14 cellular contexts compared by ENCODE assay signal in the genomic region with DNA sequence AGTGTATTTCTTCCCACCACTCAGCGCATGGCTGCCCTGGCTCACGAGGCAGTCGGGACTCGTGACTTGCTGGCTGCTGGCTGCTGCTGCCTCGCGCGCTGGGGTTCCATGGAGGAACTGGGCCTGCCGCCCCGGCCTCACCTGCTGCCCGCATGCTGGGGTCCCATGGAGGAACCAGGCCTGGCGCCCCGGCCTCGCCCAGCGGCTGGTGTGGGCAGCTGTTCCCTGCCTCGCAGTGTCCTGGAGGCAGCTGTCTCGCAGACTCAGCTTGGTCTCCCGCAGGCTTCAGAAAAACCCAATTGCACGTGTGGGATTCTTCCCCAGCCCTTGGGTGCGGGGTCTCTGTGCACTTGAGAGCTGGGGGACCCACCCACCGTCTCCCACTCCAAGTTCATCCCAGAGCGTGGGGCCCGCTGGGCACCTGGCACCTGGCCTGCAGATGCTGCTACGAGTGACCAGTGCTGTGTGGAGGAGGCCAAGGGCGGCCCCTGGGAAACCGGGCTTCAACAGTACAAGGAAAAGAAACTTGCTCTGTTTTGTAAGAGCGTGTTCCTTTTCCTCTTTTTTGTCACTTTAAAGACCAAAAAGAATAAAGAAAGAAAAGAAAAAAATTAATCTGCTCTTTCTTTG. TPM values are rescaled to one million over a fixed set of nuclear protein-coding genes. Genes with fewer than 3 reads are reported as not detected.
DNase-seq lines count a peak whose midpoint lies in the region; ATAC-seq and TF ChIP-seq lines count a peak whose summit lies in the region.
"Had no signal": no experiment of that assay in that cellular context is flagged by ENCODE, and none has a peak within 500 bp of the region (broad histone marks: within the 10 kb centered on the region; RNA-seq: fewer than 3 reads in every experiment).

No MANE protein-coding gene starts in this region.

- peak overlapping the region; percentile 53 for H4K91ac ChIP-seq in neuronal stem cell (ENCODE audit: low read depth, low read length, poor library complexity)

- no peak overlapping the region for H2BK15ac ChIP-seq in neuronal stem cell (ENCODE audit: low read length)

- H3K27ac Mint-ChIP-seq in activated T-helper 17 cell treated with anti-CD3 and anti-CD28 coated beads, Interleukin-2, amount 50 U/mL, for 72 hours: no peak overlapping the region
- H3K27ac Mint-ChIP-seq: activated naive CD4-positive, alpha-beta T cell treated with anti-CD3 and anti-CD28 coated beads, Interleukin-2, amount 50 U/mL, for 24 hours had no signal

- H3K18ac ChIP-seq in neuronal stem cell (ENCODE audit: low read length): peak overlapping the region; percentile 78

- H2BK5ac ChIP-seq in neuronal stem cell (ENCODE audit: low read length): no peak overlapping the region

- no peak overlapping the region for H3K27ac ChIP-seq in right cardiac atrium (ENCODE audit: low read length)
- peak overlapping the region in 3 of 12 donors; percentile 61 to 94 (median 85) for H3K27ac ChIP-seq in heart left ventricle
- peak overlapping the region in 39 of 59 donors; percentile 1 to 78 (median 49) for H3K27ac ChIP-seq in dorsolateral prefrontal cortex
- H3K27ac ChIP-seq in neuronal stem cell (replicated peaks; ENCODE audit: low read length): no peak overlapping the region
- peak overlapping the region; percentile 62 for H3K27ac ChIP-seq in vagina
- H3K27ac ChIP-seq: GM23248 had no signal

- peak overlapping the region; percentile 53 for H2AK5ac ChIP-seq in neuronal stem cell (ENCODE audit: low read depth, low read length)

- peak overlapping the region; percentile 56 for H3K14ac ChIP-seq in neuronal stem cell (ENCODE audit: low read length)

- no peaks in the 10 kb centered on the region for H3K36me3 Mint-ChIP-seq in activated T-helper 17 cell treated with anti-CD3 and anti-CD28 coated beads, Interleukin-2, amount 50 U/mL, for 72 hours (ENCODE audit: low read depth)

- no peak overlapping the region for H2BK12ac ChIP-seq in neuronal stem cell (ENCODE audit: low read length)

- no peaks in the 10 kb centered on the region for H3K9me3 Mint-ChIP-seq in activated T-helper 17 cell treated with anti-CD3 and anti-CD28 coated beads, Interleukin-2, amount 50 U/mL, for 72 hours
- H3K9me3 Mint-ChIP-seq: activated naive CD4-positive, alpha-beta T cell treated with anti-CD3 and anti-CD28 coated beads, Interleukin-2, amount 50 U/mL, for 24 hours had no signal

- no peak overlapping the region for H4K8ac ChIP-seq in neuronal stem cell (ENCODE audit: low read depth, low read length)

- TF ChIP-seq CTCF in heart left ventricle (IDR thresholded peaks at IDR 0.05) (no peak), dorsolateral prefrontal cortex (IDR thresholded peaks at IDR 0.05 in 54 of 56, conservative IDR thresholded peaks at IDR 0.05 in 2 of 56; ENCODE audit: low read depth in 1 of 56, partially characterized antibody in 56 of 56) (no peak), vagina (IDR thresholded peaks at IDR 0.05) (no peak)

- peak overlapping the region; percentile 81 for H3K9ac ChIP-seq in neuronal stem cell (ENCODE audit: low read depth, low read length, poor library complexity)
- H3K9ac ChIP-seq: GM23248 had no signal

- intact Hi-C loops in right cardiac atrium (cut with DNase I): no loop called here
- intact Hi-C loops in heart left ventricle (cut with DNase I): no loop called here
- intact Hi-C loops in dorsolateral prefrontal cortex (cut with DNase I): no loop called here
- intact Hi-C loops in vagina (cut with DNase I): no loop called here

- peaks cover 8% of the 10 kb centered on the region for H3K4me1 ChIP-seq in right cardiac atrium (ENCODE audit: control insufficient read depth, insufficient read depth, low read length)
- H3K4me1 ChIP-seq in heart left ventricle: peaks cover 0 to 80% (median 51%) of the 10 kb centered on the region in 12 donors
- H3K4me1 ChIP-seq in neuronal stem cell (ENCODE audit: control insufficient read depth in 2 of 2, insufficient read depth in 1 of 2, low read depth in 1 of 2, low read length in 2 of 2): peaks cover 13 to 42% of the 10 kb centered on the region in 2 donors
- H3K4me1 ChIP-seq in vagina: peaks cover 70% of the 10 kb centered on the region

- no peak overlapping the region for H3K4me2 ChIP-seq in neuronal stem cell (ENCODE audit: insufficient read depth, low read length, poor library complexity, severe bottlenecking)

- no peaks in the 10 kb centered on the region for H3K27me3 Mint-ChIP-seq in activated T-helper 17 cell treated with anti-CD3 and anti-CD28 coated beads, Interleukin-2, amount 50 U/mL, for 72 hours
- H3K27me3 Mint-ChIP-seq: activated naive CD4-positive, alpha-beta T cell treated with anti-CD3 and anti-CD28 coated beads, Interleukin-2, amount 50 U/mL, for 24 hours had no signal

- no peak overlapping the region for H3K4me3 ChIP-seq in right cardiac atrium (ENCODE audit: low read length)
- no peak overlapping the region for H3K4me3 ChIP-seq in heart left ventricle
- no peak overlapping the region for H3K4me3 ChIP-seq in dorsolateral prefrontal cortex
- H3K4me3 ChIP-seq in neuronal stem cell (ENCODE audit: low read length in 2 of 2): no peak overlapping the region
- H3K4me3 ChIP-seq in vagina: no peak overlapping the region
- H3K4me3 ChIP-seq: GM23248 had no signal

- H3K9me3 ChIP-seq in right cardiac atrium (ENCODE audit: control insufficient read depth, low read length) (no peaks in the 10 kb centered on the region), heart left ventricle (no peaks in the 10 kb centered on the region), neuronal stem cell (replicated peaks in 1 of 2; ENCODE audit: control insufficient read depth in 2 of 2, insufficient read depth in 1 of 2, low read depth in 1 of 2, low read length in 2 of 2) (peaks cover 0 to 4% of the 10 kb centered on the region in 2 donors), vagina (no peaks in the 10 kb centered on the region)

- 86% methylated on average over 26 of the region's 26 CpGs for WGBS in right cardiac atrium
- WGBS in heart left ventricle, 4 donors: 85 to 93% (median 92%) methylated on average over 19 to 26 of the region's 26 CpGs
- no CpG with 5 or more reads among the region's 26 CpGs for WGBS in neuronal stem cell (ENCODE audit: extremely low coverage in 2 of 2, insufficient read length in 2 of 2, insufficient replicate concordance in 1 of 2), 2 donors

- peak overlapping the region; percentile 28 for H2BK120ac ChIP-seq in neuronal stem cell (ENCODE audit: low read depth, low read length)

- H3K27me3 ChIP-seq in right cardiac atrium (ENCODE audit: control insufficient read depth, insufficient read depth) (no peaks in the 10 kb centered on the region), heart left ventricle (no peaks in the 10 kb centered on the region), dorsolateral prefrontal cortex (no peaks in the 10 kb centered on the region), neuronal stem cell (ENCODE audit: control insufficient read depth in 3 of 3, insufficient read depth in 3 of 3, low read depth in 1 of 3, low read length in 3 of 3) (peaks cover 0 to 2% (median 0%) of the 10 kb centered on the region in 3 experiments), vagina (no peaks in the 10 kb centered on the region)

- peaks cover 0 to 6% (median 0%) of the 10 kb centered on the region in 9 donors for H3K36me3 ChIP-seq in heart left ventricle
- H3K36me3 ChIP-seq in neuronal stem cell (replicated peaks in 1 of 2; ENCODE audit: control insufficient read depth in 2 of 2, insufficient read depth in 2 of 2, low read length in 2 of 2): peaks cover 2 to 4% of the 10 kb centered on the region in 2 donors
- H3K36me3 ChIP-seq in vagina: peaks cover 0 to 4% of the 10 kb centered on the region in 2 donors

- peak in 2 of 3 donors; percentile 54 to 68 for DNase-seq in right cardiac atrium
- no peak for DNase-seq in heart left ventricle
- no peak for DNase-seq in dorsolateral prefrontal cortex
- no peak for DNase-seq in neuronal stem cell (ENCODE audit: low spot score)
- DNase-seq in vagina (ENCODE audit: extremely low spot score in 2 of 2): no peak
- no peak for DNase-seq in NCI-H1092 treated with DMSO at 0.1 percent for 48 hours (lab: John Stamatoyannopoulos, UW)
- DNase-seq: activated CD4-positive, CD25-positive, alpha-beta regulatory T cell treated with anti-CD3 and anti-CD28 coated beads, Interleukin-2, amount 50 U/mL, for 72 hours; activated CD8-positive, alpha-beta memory T cell treated with anti-CD3 and anti-CD28 coated beads, Interleukin-2, amount 50 U/mL, for 48 hours; GM23248; stimulated activated CD4-positive, alpha-beta T cell treated with anti-CD3 and anti-CD28 coated beads, Interleukin-4, amount 100 ng/mL, for 4 hours; T-helper 1 cell had no signal

- TF ChIP-seq POLR2A in heart left ventricle (IDR thresholded peaks at IDR 0.05) (no peak), vagina (IDR thresholded peaks at IDR 0.05) (no peak)

- H3K4me3 Mint-ChIP-seq in activated T-helper 17 cell treated with anti-CD3 and anti-CD28 coated beads, Interleukin-2, amount 50 U/mL, for 72 hours: no peak overlapping the region
- H3K4me3 Mint-ChIP-seq: activated naive CD4-positive, alpha-beta T cell treated with anti-CD3 and anti-CD28 coated beads, Interleukin-2, amount 50 U/mL, for 24 hours had no signal

- H3K4me1 Mint-ChIP-seq in activated T-helper 17 cell treated with anti-CD3 and anti-CD28 coated beads, Interleukin-2, amount 50 U/mL, for 72 hours: peaks cover 7% of the 10 kb centered on the region

- H3K4ac ChIP-seq in neuronal stem cell (ENCODE audit: low read length): peak overlapping the region; percentile 26

- ATAC-seq in right cardiac atrium: no peak
- ATAC-seq in heart left ventricle: no peak
- no peak for ATAC-seq in activated T-helper 17 cell treated with anti-CD3 and anti-CD28 coated beads, Interleukin-2, amount 50 U/mL, for 72 hours (replicated peaks)
- ATAC-seq in GM21360 (IDR thresholded peaks at IDR 0.05; ENCODE audit: unreplicated experiment): no peak

- peak overlapping the region; percentile 80 for H3K23ac ChIP-seq in neuronal stem cell (ENCODE audit: low read depth, low read length, poor library complexity)

- H2AFZ ChIP-seq in neuronal stem cell (ENCODE audit: low read length): no peak overlapping the region
- H2AFZ ChIP-seq: GM23248 had no signal

- peaks cover 2% of the 10 kb centered on the region for H3K79me1 ChIP-seq in neuronal stem cell (ENCODE audit: low read depth, low read length)

RNA-seq across cellular contexts. Expression of gene PWWP2B, which starts 20.4 kb away (rescaled TPM):
- total RNA-seq in right cardiac atrium (10 to 100 TPM in 2 of 4 donors, 1 to 10 TPM in 2; 7.0 to 10.6 (median 9.6) TPM), heart left ventricle (10 to 100 TPM; 10.5 to 23.5 (median 15.3) TPM), dorsolateral prefrontal cortex (10 to 100 TPM in 118 of 120 experiments, 1 to 10 TPM in 2; 7.7 to 28.3 (median 17.8) TPM), vagina (14.7 TPM)
- polyA plus RNA-seq in right cardiac atrium (9.1 TPM), heart left ventricle (10 to 100 TPM; 13.8 to 19.7 TPM)
- 2.1 TPM for polyA plus RNA-seq in neuronal stem cell (2013, experiment 1 of 2)
- 2.0 TPM for polyA plus RNA-seq in neuronal stem cell (2013, experiment 2 of 2)
- 1 to 10 TPM; 1.5 to 3.1 TPM for total RNA-seq in activated T-helper 17 cell treated with anti-CD3 and anti-CD28 coated beads, Interleukin-2, amount 50 U/mL, for 72 hours

Comparison
In these comparisons a context has a peak if more than half of its experiments do, and no peak if none do; other contexts are left out.
1. DNase-seq: peak in right cardiac atrium (2 of 3); none in heart left ventricle (0 of 5), dorsolateral prefrontal cortex (0 of 10), neuronal stem cell (single experiment), vagina (0 of 2) and NCI-H1092 treated with DMSO at 0.1 percent for 48 hours (single experiment).
2. H3K27ac ChIP-seq: peak in dorsolateral prefrontal cortex (39 of 59) and vagina (single experiment); none in right cardiac atrium (single experiment) and neuronal stem cell (single experiment).